In the genomic region with DNA sequence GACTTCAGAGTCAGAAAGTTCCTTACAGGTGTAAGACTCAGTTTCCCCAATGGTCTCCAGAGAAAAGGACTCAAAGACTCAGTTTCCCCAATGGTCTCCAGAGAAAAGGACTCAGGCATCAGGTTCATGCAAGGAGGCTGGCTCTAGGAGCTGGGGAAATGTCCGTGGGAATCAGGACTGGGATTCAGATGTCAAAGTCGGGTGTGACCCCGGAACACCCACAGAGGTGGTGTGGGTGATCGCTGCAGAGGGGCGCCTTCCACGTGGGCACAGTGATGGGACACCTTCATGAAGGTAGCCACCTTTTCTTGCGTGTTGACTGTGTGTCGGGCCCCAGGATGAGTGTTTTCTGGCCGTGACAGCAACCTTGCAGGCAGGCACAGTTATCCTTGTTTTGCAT, we compare ENCODE assay signal across 28 cellular contexts.
"Had no signal": no experiment of that assay in that cellular context is flagged by ENCODE, and none has a peak within 500 bp of the region (broad histone marks: within the 10 kb centered on the region; RNA-seq: fewer than 3 reads in every experiment).

No MANE protein-coding gene starts in this region.

- H3K36me3 Mint-ChIP-seq: stimulated activated naive B cell treated with anti-CD40 and anti-IgM and Interleukin-4, amounts not matched to agents 10 μg/mL and 1 μg/mL and 100 μg/mL, for 72 hours had no signal

- H3K4me1 ChIP-seq: colonic mucosa, gastrocnemius medialis, heart right ventricle, parathyroid adenoma, psoas muscle, right lobe of liver, spleen, uterus had no signal

- DNase-seq: cerebellar nuclear complex; colonic mucosa; dermis blood vessel endothelial cell; effector CD4-positive, alpha-beta T cell; gastrocnemius medialis; heart right ventricle; islet precursor cell; left ventricle myocardium superior; mesenchymal stem cell; midbrain; naive B cell; psoas muscle; retina; spleen; stimulated activated CD4-positive, alpha-beta T cell treated with anti-CD3 and anti-CD28 coated beads, Interleukin-15, amount 100 ng/mL, for 24 hours; stimulated activated CD4-positive, alpha-beta T cell treated with anti-CD3 and anti-CD28 coated beads, Interleukin-1b, Interleukin-23, amount 100 ng/mL, for 48 hours; stimulated activated CD4-positive, alpha-beta T cell treated with anti-CD3 and anti-CD28 coated beads, Interleukin-4, amount 100 ng/mL, for 24 hours; stimulated activated naive B cell treated with anti-CD40 and anti-IgM and Interleukin-4, amounts not matched to agents 10 μg/mL and 1 μg/mL and 100 μg/mL, for 72 hours; stimulated activated naive CD8-positive, alpha-beta T cell treated with anti-CD3 and anti-CD28 coated beads, Interleukin-15, amount 100 ng/mL, for 72 hours; trophoblast cell; uterus had no signal

- H3K36me3 ChIP-seq: colonic mucosa, gastrocnemius medialis, heart right ventricle, right lobe of liver, spleen, thoracic aorta, uterus had no signal

- H3K27ac ChIP-seq: colonic mucosa, gastrocnemius medialis, heart right ventricle, parathyroid adenoma, psoas muscle, right lobe of liver, spleen, thoracic aorta, uterus had no signal

- H3K4me3 ChIP-seq: colonic mucosa, gastrocnemius medialis, heart right ventricle, lung, psoas muscle, right lobe of liver, spleen, thoracic aorta, uterus had no signal

- H3K79me2 ChIP-seq: parathyroid adenoma had no signal

- H3K27ac Mint-ChIP-seq: endodermal cell; naive B cell; nephron; stimulated activated naive B cell treated with anti-CD40 and anti-IgM and Interleukin-4, amounts not matched to agents 10 μg/mL and 1 μg/mL and 100 μg/mL, for 72 hours; stimulated activated naive CD8-positive, alpha-beta T cell treated with anti-CD3 and anti-CD28 coated beads, Interleukin-15, amount 100 ng/mL, for 72 hours had no signal

- ATAC-seq: gastrocnemius medialis; left ventricle myocardium superior; psoas muscle; stimulated activated naive B cell treated with anti-CD40 and anti-IgM and Interleukin-4, amounts not matched to agents 10 μg/mL and 1 μg/mL and 100 μg/mL, for 72 hours; stimulated activated naive CD8-positive, alpha-beta T cell treated with anti-CD3 and anti-CD28 coated beads, Interleukin-15, amount 100 ng/mL, for 72 hours had no signal

- H3K9ac ChIP-seq: parathyroid adenoma had no signal

- H3K4me3 Mint-ChIP-seq: endodermal cell; nephron; stimulated activated naive B cell treated with anti-CD40 and anti-IgM and Interleukin-4, amounts not matched to agents 10 μg/mL and 1 μg/mL and 100 μg/mL, for 72 hours; stimulated activated naive CD8-positive, alpha-beta T cell treated with anti-CD3 and anti-CD28 coated beads, Interleukin-15, amount 100 ng/mL, for 72 hours had no signal

- H3K9me3 ChIP-seq: colonic mucosa, gastrocnemius medialis, right lobe of liver, thoracic aorta, uterus had no signal

- H3K27me3 ChIP-seq: gastrocnemius medialis, right lobe of liver, uterus had no signal

- FAIRE-seq: endothelial cell of umbilical vein had no signal

- H2AFZ ChIP-seq: parathyroid adenoma had no signal

- H3K4me1 Mint-ChIP-seq: nephron; stimulated activated naive B cell treated with anti-CD40 and anti-IgM and Interleukin-4, amounts not matched to agents 10 μg/mL and 1 μg/mL and 100 μg/mL, for 72 hours; stimulated activated naive CD8-positive, alpha-beta T cell treated with anti-CD3 and anti-CD28 coated beads, Interleukin-15, amount 100 ng/mL, for 72 hours had no signal
